Comparison of ENCODE assay signal across 18 cellular contexts in genomic region chr22:31956360-31956759, GRCh38. TPM values are rescaled to one million over a fixed set of nuclear protein-coding genes. Genes with fewer than 3 reads are reported as not detected.
DNase-seq lines count a peak whose midpoint lies in the region; ATAC-seq and TF ChIP-seq lines count a peak whose summit lies in the region.
"Had no signal": no experiment of that assay in that cellular context is flagged by ENCODE, and none has a peak within 500 bp of the region (broad histone marks: within the 10 kb centered on the region; RNA-seq: fewer than 3 reads in every experiment).

No MANE protein-coding gene starts in this region.

- H3K36me3 ChIP-seq in PC-9 (ENCODE audit: low read depth) (peaks cover 23% of the 10 kb centered on the region), WERI-Rb-1 (peaks cover 62% of the 10 kb centered on the region)

- H3K27me3 Mint-ChIP-seq in activated naive CD8-positive, alpha-beta T cell treated with anti-CD3 and anti-CD28 coated beads, Interleukin-2, amount 10 ng/mL, durations not matched to agents 7 days and 5 days: peaks cover 2% of the 10 kb centered on the region

- H3K4me3 ChIP-seq in PC-9 (no peak overlapping the region), WERI-Rb-1 (ENCODE audit: low read depth, low read length) (no peak overlapping the region)
- H3K4me3 ChIP-seq: colonic mucosa, heart right ventricle had no signal

- intact Hi-C loops in PC-9 (cut with micrococcal nuclease; ENCODE audit: unreplicated experiment): no loop called here
- intact Hi-C loops in posterior vena cava (cut with DNase I): loop anchor here in 1 of 2 donors (10.0 kb wide), 1 partner anchor 282 kb away; no protein-coding TSS in a partner anchor
- intact Hi-C loops in sciatic nerve (cut with DNase I): no loop called here

- peak; percentile 44 for ATAC-seq in activated naive CD8-positive, alpha-beta T cell treated with anti-CD3 and anti-CD28 coated beads, Interleukin-2, amount 10 ng/mL, durations not matched to agents 7 days and 5 days (ENCODE audit: low read depth)
- no peak for ATAC-seq in sciatic nerve
- ATAC-seq: activated CD4-positive, CD25-positive, alpha-beta regulatory T cell treated with anti-CD3 and anti-CD28 coated beads, Interleukin-2, amount 50 U/mL, for 24 hours; HCT116; heart right ventricle; PC-3 had no signal

- no peak overlapping the region for H3K4me3 Mint-ChIP-seq in activated naive CD8-positive, alpha-beta T cell treated with anti-CD3 and anti-CD28 coated beads, Interleukin-2, amount 10 ng/mL, durations not matched to agents 7 days and 5 days
- H3K4me3 Mint-ChIP-seq: immature natural killer cell had no signal

- peaks cover 18% of the 10 kb centered on the region for H3K4me1 ChIP-seq in PC-9 (replicated peaks; ENCODE audit: insufficient read depth)

- peak; percentile 69 for DNase-seq in activated effector memory CD4-positive, alpha-beta T cell treated with anti-CD3 and anti-CD28 coated beads, Interleukin-2, amount 50 U/mL, for 16 hours
- no peak for DNase-seq in activated effector memory CD4-positive, alpha-beta T cell treated with Interleukin-2 at 50 U/mL for 16 hours
- DNase-seq in PC-9 (no peak), posterior vena cava (ENCODE audit: low spot score) (peak; percentile 58), A172 (ENCODE audit: low spot score) (no peak), WERI-Rb-1 (no peak), sciatic nerve (ENCODE audit: low spot score) (no peak)
- no peak for DNase-seq in activated naive CD8-positive, alpha-beta T cell treated with anti-CD3 and anti-CD28 coated beads, Interleukin-2, amount 10 ng/mL, durations not matched to agents 7 days and 5 days
- DNase-seq: colonic mucosa, heart right ventricle, immature natural killer cell, NCI-H526 treated with DMSO at 0.1 percent for 48 hours, nucleus accumbens, PC-3, retina, T1000 had no signal

- no peaks in the 10 kb centered on the region for H3K9me3 Mint-ChIP-seq in activated naive CD8-positive, alpha-beta T cell treated with anti-CD3 and anti-CD28 coated beads, Interleukin-2, amount 10 ng/mL, durations not matched to agents 7 days and 5 days
- H3K9me3 Mint-ChIP-seq: immature natural killer cell had no signal

- H3K27ac Mint-ChIP-seq in activated naive CD8-positive, alpha-beta T cell treated with anti-CD3 and anti-CD28 coated beads, Interleukin-2, amount 10 ng/mL, durations not matched to agents 7 days and 5 days: peak overlapping the region; percentile 21

- peaks cover 40% of the 10 kb centered on the region for H3K79me2 ChIP-seq in PC-9 (ENCODE audit: low read depth)

- TF ChIP-seq CTCF in PC-9 (conservative IDR thresholded peaks at IDR 0.05): no peak
- no peak for TF ChIP-seq CTCF in WERI-Rb-1 (IDR thresholded peaks at IDR 0.05; ENCODE audit: low read depth, low read length)

- no peak overlapping the region for H2AFZ ChIP-seq in PC-9

- TSS peak; percentile 14 for BruUV-seq in PC-9 (replicated peaks; lab: Mats Ljungman, UMichigan)

- H3K27ac ChIP-seq in PC-9: no peak overlapping the region
- no peak overlapping the region for H3K27ac ChIP-seq in WERI-Rb-1
- H3K27ac ChIP-seq: colonic mucosa had no signal

- H3K36me3 Mint-ChIP-seq in activated naive CD8-positive, alpha-beta T cell treated with anti-CD3 and anti-CD28 coated beads, Interleukin-2, amount 10 ng/mL, durations not matched to agents 7 days and 5 days: peaks cover 47% of the 10 kb centered on the region

- H3K27me3 ChIP-seq in PC-9 (ENCODE audit: insufficient read depth, low read depth): no peaks in the 10 kb centered on the region
- H3K27me3 ChIP-seq in WERI-Rb-1 (ENCODE audit: insufficient read depth, low read depth, severe bottlenecking): no peaks in the 10 kb centered on the region
- H3K27me3 ChIP-seq: colonic mucosa, heart right ventricle had no signal

- POLR2A ChIA-PET in PC-9 (lab: Charles Lee; ENCODE audit: unreplicated experiment): no interaction called here
- POLR2A ChIA-PET in activated naive CD8-positive, alpha-beta T cell treated with anti-CD3 and anti-CD28 coated beads, Interleukin-2, amount 10 ng/mL, durations not matched to agents 7 days and 5 days (lab: Charles Lee): interaction anchor here (1.4 kb wide), 1 partner anchor 11 kb away, joined by 4 read pairs; no protein-coding TSS in a partner anchor

- CTCF ChIA-PET in PC-9 (lab: Charles Lee): no interaction called here

- peaks cover 19% of the 10 kb centered on the region for H4K20me1 ChIP-seq in PC-9 (ENCODE audit: insufficient read depth)

- no peak overlapping the region for H3K4me2 ChIP-seq in PC-9

- peaks cover 47% of the 10 kb centered on the region for H3K4me1 Mint-ChIP-seq in activated naive CD8-positive, alpha-beta T cell treated with anti-CD3 and anti-CD28 coated beads, Interleukin-2, amount 10 ng/mL, durations not matched to agents 7 days and 5 days

- H3K9me3 ChIP-seq in PC-9 (ENCODE audit: insufficient read depth, low read depth): no peaks in the 10 kb centered on the region
- no peaks in the 10 kb centered on the region for H3K9me3 ChIP-seq in WERI-Rb-1 (ENCODE audit: severe bottlenecking)
- H3K9me3 ChIP-seq: colonic mucosa, heart right ventricle had no signal

- H3F3A ChIP-seq in PC-9 (ENCODE audit: insufficient read depth, low read depth): peaks cover 25% of the 10 kb centered on the region; the same call in 1 of the 2 replicates

- H3K9me2 ChIP-seq in PC-9 (ENCODE audit: insufficient read depth): no peaks in the 10 kb centered on the region

RNA-seq across cellular contexts. Expression of gene YWHAH, which starts 12.0 kb away (rescaled TPM):
- total RNA-seq in PC-9 (2021) (131 and 132 TPM in 2 replicates), posterior vena cava (100 to 1,000 TPM; 425 to 833 TPM), sciatic nerve (150 TPM)
- total RNA-seq in activated naive CD8-positive, alpha-beta T cell treated with anti-CD3 and anti-CD28 coated beads, Interleukin-2, amount 10 ng/mL, durations not matched to agents 7 days and 5 days: 100 to 1,000 TPM; 159 to 160 TPM
- 176 and 188 TPM in 2 replicates for total RNA-seq in A172 (2014; rRNA removed; shearing (Covaris generic))

Comparison
In these comparisons a context has a peak if more than half of its experiments do, and no peak if none do; other contexts are left out.
1. DNase-seq: peak in activated effector memory CD4-positive, alpha-beta T cell treated with anti-CD3 and anti-CD28 coated beads, Interleukin-2, amount 50 U/mL, for 16 hours (single experiment) and posterior vena cava (single experiment); none in activated effector memory CD4-positive, alpha-beta T cell treated with Interleukin-2 at 50 U/mL for 16 hours (single experiment), PC-9 (0 of 2), activated naive CD8-positive, alpha-beta T cell treated with anti-CD3 and anti-CD28 coated beads, Interleukin-2, amount 10 ng/mL, durations not matched to agents 7 days and 5 days (single experiment), A172 (single experiment), WERI-Rb-1 (single experiment) and sciatic nerve (single experiment).